In the genomic region with DNA sequence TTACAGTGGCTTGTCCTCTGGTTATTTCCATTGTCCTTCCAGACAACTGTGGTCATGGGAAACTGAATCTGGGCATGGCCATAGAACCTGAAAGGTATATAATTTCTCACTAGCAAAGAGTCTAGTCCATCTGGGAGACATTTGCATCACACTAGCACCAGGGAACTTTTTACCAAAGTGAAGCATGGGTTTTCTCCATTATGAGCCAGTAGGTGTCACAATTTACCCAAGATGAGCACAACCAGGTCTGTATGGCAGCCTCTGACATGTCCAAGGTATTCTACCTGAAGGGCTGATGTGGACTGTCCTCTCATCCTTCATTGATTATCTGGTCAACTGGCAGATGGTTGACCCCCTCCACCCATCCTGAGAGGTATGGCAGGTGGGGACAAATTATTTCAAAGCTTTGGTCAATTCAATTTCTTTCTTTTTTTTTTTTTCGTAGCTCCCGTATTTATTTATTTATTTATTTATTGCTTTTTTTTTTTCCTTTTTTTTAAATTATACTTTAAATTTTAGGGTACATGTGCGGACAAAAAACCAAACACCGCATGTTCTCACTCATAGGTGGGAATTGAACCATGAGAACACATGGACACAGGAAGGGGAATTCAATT, we compare ENCODE assay signal across 9 cellular contexts.
DNase-seq lines count a peak whose midpoint lies in the region; ATAC-seq and TF ChIP-seq lines count a peak whose summit lies in the region.
"Had no signal": no experiment of that assay in that cellular context is flagged by ENCODE, and none has a peak within 500 bp of the region (broad histone marks: within the 10 kb centered on the region; RNA-seq: fewer than 3 reads in every experiment).

No MANE protein-coding gene starts in this region.

- H3K27me3 Mint-ChIP-seq in activated T-cell treated with anti-CD3 and anti-CD28 coated beads, Interleukin-2, amount 50 U/mL, for 4 hours (ENCODE audit: low read depth), result peaks cover 6% of the 10 kb centered on the region

- DNase-seq in NCI-H748 (lab: John Stamatoyannopoulos, UW; ENCODE audit: unreplicated experiment) (peak; percentile 41), NCI-H748 treated with DMSO at 0.1 percent for 48 hours (lab: John Stamatoyannopoulos, UW) (no peak), RWPE1 (ENCODE audit: low spot score) (peak; percentile 51), left colon (no peak), dermis blood vessel endothelial cell (no peak), NCI-H2196 treated with DMSO at 0.1 percent for 48 hours (lab: John Stamatoyannopoulos, UW; ENCODE audit: unreplicated experiment) (no peak)
- no peak for DNase-seq in activated T-cell treated with anti-CD3 and anti-CD28 coated beads, Interleukin-2, amount 50 U/mL, for 4 hours

- H3K4me3 Mint-ChIP-seq in activated T-cell treated with anti-CD3 and anti-CD28 coated beads, Interleukin-2, amount 50 U/mL, for 4 hours, result no peak overlapping the region

- no peaks in the 10 kb centered on the region for H3K4me1 Mint-ChIP-seq in activated T-cell treated with anti-CD3 and anti-CD28 coated beads, Interleukin-2, amount 50 U/mL, for 4 hours (ENCODE audit: low read depth)

- POLR2A ChIA-PET in RWPE1 (lab: Yijun Ruan, JAX; ENCODE audit: low non-redundant PET), result no interaction called here

- ATAC-seq in HG03565 (IDR thresholded peaks at IDR 0.05; ENCODE audit: unreplicated experiment) (peak; percentile 85), left colon (peak; percentile 63)
- no peak for ATAC-seq in activated T-cell treated with anti-CD3 and anti-CD28 coated beads, Interleukin-2, amount 50 U/mL, for 4 hours

- CTCF ChIA-PET in RWPE1 (lab: Yijun Ruan, JAX), result interaction anchor here (0.6 to 0.9 kb wide), 5 partner anchors 46 to 1773 kb away, joined by 3 to 6 read pairs (median 3); no protein-coding TSS in a partner anchor

- no peaks in the 10 kb centered on the region for H3K9me3 Mint-ChIP-seq in activated T-cell treated with anti-CD3 and anti-CD28 coated beads, Interleukin-2, amount 50 U/mL, for 4 hours

- H3K36me3 Mint-ChIP-seq in activated T-cell treated with anti-CD3 and anti-CD28 coated beads, Interleukin-2, amount 50 U/mL, for 4 hours (ENCODE audit: insufficient read depth), result no peaks in the 10 kb centered on the region

- TF ChIP-seq CTCF in RWPE1 (conservative IDR thresholded peaks at IDR 0.05; ENCODE audit: low read depth), result peak; percentile 26; the same call in 1 of the 2 replicates

- H3K27ac ChIP-seq in RWPE1, result no peak overlapping the region
- H3K27ac ChIP-seq: skin epidermis had no signal

- intact Hi-C loops in left colon (cut with DNase I, micrococcal nuclease), result no loop called here

Comparison
In these comparisons a context has a peak if more than half of its experiments do, and no peak if none do; other contexts are left out.
1. DNase-seq: peak in NCI-H748 (single experiment) and RWPE1 (single experiment); none in NCI-H748 treated with DMSO at 0.1 percent for 48 hours (single experiment), left colon (0 of 2), dermis blood vessel endothelial cell (single experiment), NCI-H2196 treated with DMSO at 0.1 percent for 48 hours (single experiment) and activated T-cell treated with anti-CD3 and anti-CD28 coated beads, Interleukin-2, amount 50 U/mL, for 4 hours (single experiment).
2. ATAC-seq: peak in HG03565 (single experiment) and left colon (single experiment); none in activated T-cell treated with anti-CD3 and anti-CD28 coated beads, Interleukin-2, amount 50 U/mL, for 4 hours (0 of 2).